Comparison of ENCODE assay signal across 15 cellular contexts in genomic region chr7:3238525-3239210, GRCh38.
"Had no signal": no experiment of that assay in that cellular context is flagged by ENCODE, and none has a peak within 500 bp of the region (broad histone marks: within the 10 kb centered on the region; RNA-seq: fewer than 3 reads in every experiment).

No MANE protein-coding gene starts in this region.

- H3K4me3 Mint-ChIP-seq: activated CD4-positive, alpha-beta T cell treated with anti-CD3 and anti-CD28 coated beads, Interleukin-2, amount 10 ng/mL, durations not matched to agents 7 days and 5 days; activated naive CD4-positive, alpha-beta T cell treated with anti-CD3 and anti-CD28 coated beads, Interleukin-2, amount 50 U/mL, for 24 hours; brain; neural crest cell had no signal

- H3K27me3 ChIP-seq: pancreas, suprapubic skin, upper lobe of right lung had no signal

- H3K4me1 ChIP-seq: pancreas, suprapubic skin, upper lobe of right lung had no signal

- H3K9me3 ChIP-seq: pancreas, suprapubic skin, upper lobe of right lung had no signal

- H3K36me3 ChIP-seq: pancreas, suprapubic skin, upper lobe of right lung had no signal

- H3K27ac Mint-ChIP-seq: activated CD4-positive, alpha-beta T cell treated with anti-CD3 and anti-CD28 coated beads, Interleukin-2, amount 10 ng/mL, durations not matched to agents 7 days and 5 days; activated naive CD4-positive, alpha-beta T cell treated with anti-CD3 and anti-CD28 coated beads, Interleukin-2, amount 50 U/mL, for 24 hours had no signal

- H3K27me3 Mint-ChIP-seq: activated CD4-positive, alpha-beta T cell treated with anti-CD3 and anti-CD28 coated beads, Interleukin-2, amount 10 ng/mL, durations not matched to agents 7 days and 5 days; activated naive CD4-positive, alpha-beta T cell treated with anti-CD3 and anti-CD28 coated beads, Interleukin-2, amount 50 U/mL, for 24 hours; brain had no signal

- DNase-seq: activated CD4-positive, alpha-beta T cell treated with anti-CD3 and anti-CD28 coated beads, Interleukin-2, amount 10 ng/mL, durations not matched to agents 7 days and 5 days; activated T-cell treated with anti-CD3 and anti-CD28 coated beads, Interleukin-2, amount 50 U/mL, for 1 hour; amniotic stem cell; dermis blood vessel endothelial cell; erythroblast; left ventricle myocardium superior; mesendoderm; stimulated activated CD4-positive, alpha-beta T cell treated with anti-CD3 and anti-CD28 coated beads, Interleukin-2, amount 100 ng/mL, for 48 hours; stimulated activated naive CD8-positive, alpha-beta T cell treated with anti-CD3 and anti-CD28 coated beads, Interleukin-15, Interleukin-2, amounts not matched to agents 100 U/mL and 50 U/mL, for 24 hours; upper lobe of right lung had no signal

- H3K4me3 ChIP-seq: pancreas, suprapubic skin, upper lobe of right lung had no signal

- ATAC-seq: left ventricle myocardium superior; stimulated activated naive CD8-positive, alpha-beta T cell treated with anti-CD3 and anti-CD28 coated beads, Interleukin-15, Interleukin-2, amounts not matched to agents 100 U/mL and 50 U/mL, for 24 hours; upper lobe of right lung had no signal

- H3K27ac ChIP-seq: suprapubic skin, upper lobe of right lung had no signal

- H3K4me1 Mint-ChIP-seq: activated CD4-positive, alpha-beta T cell treated with anti-CD3 and anti-CD28 coated beads, Interleukin-2, amount 10 ng/mL, durations not matched to agents 7 days and 5 days; activated naive CD4-positive, alpha-beta T cell treated with anti-CD3 and anti-CD28 coated beads, Interleukin-2, amount 50 U/mL, for 24 hours had no signal
